Comparison of ENCODE assay signal across 1 cellular context in genomic region chr17:66301864-66302741, GRCh38.
TF ChIP-seq lines count a peak whose summit lies in the region.

Gene PRKCA (plus strand): TSS chr17:66302613.

TF ChIP-seq in H1, 55 proteins besides CTCF, POLR2A, EP300 and RAD21 (continued from another document):
- TF ChIP-seq GTF2F1 (IDR thresholded peaks at IDR 0.05; ENCODE audit: borderline replicate concordance, low read depth, low read length): no peak
